In genomic region chr2:43221660-43222471, GRCh38 we compare ENCODE assay signal across 8 cellular contexts. TPM values are rescaled to one million over a fixed set of nuclear protein-coding genes. Genes with fewer than 3 reads are reported as not detected.
DNase-seq lines count a peak whose midpoint lies in the region; FAIRE-seq and TF ChIP-seq lines count a peak whose summit lies in the region.

No MANE protein-coding gene starts in this region.

- H3K4me3 Mint-ChIP-seq in activated CD4-positive, alpha-beta memory T cell treated with anti-CD3 and anti-CD28 coated beads for 36 hours = peak overlapping the region; percentile 88

- peaks cover 45% of the 10 kb centered on the region for H3K36me3 Mint-ChIP-seq in activated CD4-positive, alpha-beta memory T cell treated with anti-CD3 and anti-CD28 coated beads for 36 hours

- no peak for TF ChIP-seq CTCF in lower leg skin (IDR thresholded peaks at IDR 0.05)

- intact Hi-C loops in activated CD4-positive, alpha-beta memory T cell treated with anti-CD3 and anti-CD28 coated beads for 36 hours (cut with micrococcal nuclease) = loop anchor here (2.0 kb wide), 1 partner anchor 163 kb away; no protein-coding TSS in a partner anchor
- intact Hi-C loops in lower leg skin (cut with DNase I; ENCODE audit: low total_unique reads) = loop anchor here (10.0 kb wide), 3 partner anchors 247 to 277 kb away; no protein-coding TSS in a partner anchor

- peak overlapping the region; percentile 95 for H3K27ac Mint-ChIP-seq in activated CD4-positive, alpha-beta memory T cell treated with anti-CD3 and anti-CD28 coated beads for 36 hours

- no peaks in the 10 kb centered on the region for H3K9me3 Mint-ChIP-seq in activated CD4-positive, alpha-beta memory T cell treated with anti-CD3 and anti-CD28 coated beads for 36 hours

- POLR2A ChIA-PET in activated CD4-positive, alpha-beta memory T cell treated with anti-CD3 and anti-CD28 coated beads for 36 hours (lab: Charles Lee) = interaction anchor here (0.6 to 13.4 kb wide), 8 partner anchors 28 to 319 kb away, joined by 3 to 283 read pairs (median 4); no protein-coding TSS in a partner anchor

- WGBS in lower leg skin, 2 donors = 0% methylated on average over 8 of the region's 8 CpGs

- TF ChIP-seq POLR2A in lower leg skin (IDR thresholded peaks at IDR 0.05) = no peak

- CTCF ChIA-PET in activated CD4-positive, alpha-beta memory T cell treated with anti-CD3 and anti-CD28 coated beads for 36 hours (lab: Charles Lee) = interaction anchor here (0.6 to 13.7 kb wide), 13 partner anchors 7 to 354 kb away, joined by 3 to 269 read pairs (median 5); no protein-coding TSS in a partner anchor

- no peaks in the 10 kb centered on the region for H3K27me3 Mint-ChIP-seq in activated CD4-positive, alpha-beta memory T cell treated with anti-CD3 and anti-CD28 coated beads for 36 hours

- peak overlapping the region; percentile 15 for H3K4me3 ChIP-seq in lower leg skin (ENCODE audit: low read depth, poor library complexity, severe bottlenecking)

- no peak for FAIRE-seq in GM19239 (lab: Jason Lieb, UNC)

- peak; percentile 8 for DNase-seq in NCI-H345 (lab: John Stamatoyannopoulos, UW)
- DNase-seq in NCI-H345 treated with DMSO at 0.1 percent for 48 hours (lab: John Stamatoyannopoulos, UW; ENCODE audit: unreplicated experiment) = no peak
- peak; percentile 53 for DNase-seq in NCI-H510A treated with DMSO at 0.1 percent for 48 hours (lab: John Stamatoyannopoulos, UW)
- DNase-seq in activated CD4-positive, alpha-beta memory T cell treated with anti-CD3 and anti-CD28 coated beads for 36 hours = peak; percentile 80
- peak; percentile 44 for DNase-seq in effector CD4-positive, alpha-beta T cell
- peak; percentile 91 to 97 for DNase-seq in lower leg skin (ENCODE audit: low spot score in 2 of 2)
- peak; percentile 48 to 51 for DNase-seq in stimulated activated CD4-positive, alpha-beta T cell treated with anti-CD3 and anti-CD28 coated beads, Interleukin-4, amount 100 ng/mL, for 48 hours (ENCODE audit: low read depth in 2 of 2)
- DNase-seq in GM19239 (ENCODE audit: insufficient read length, low spot score) = no peak

- peaks cover 42% of the 10 kb centered on the region for H3K4me1 Mint-ChIP-seq in activated CD4-positive, alpha-beta memory T cell treated with anti-CD3 and anti-CD28 coated beads for 36 hours (ENCODE audit: low read depth)

RNA-seq across cellular contexts. Expression of gene ZFP36L2, which starts 4.5 kb away (rescaled TPM):
- total RNA-seq in activated CD4-positive, alpha-beta memory T cell treated with anti-CD3 and anti-CD28 coated beads for 36 hours = 10 to 100 TPM; 78.4 to 79.8 TPM
- total RNA-seq in lower leg skin = 100 to 1,000 TPM; 137 to 329 (median 147) TPM

Comparison
In these comparisons a context has a peak if more than half of its experiments do, and no peak if none do; other contexts are left out.
1. DNase-seq: peak in NCI-H345 (single experiment), NCI-H510A treated with DMSO at 0.1 percent for 48 hours (single experiment), activated CD4-positive, alpha-beta memory T cell treated with anti-CD3 and anti-CD28 coated beads for 36 hours (single experiment), effector CD4-positive, alpha-beta T cell (single experiment), lower leg skin (2 of 2) and stimulated activated CD4-positive, alpha-beta T cell treated with anti-CD3 and anti-CD28 coated beads, Interleukin-4, amount 100 ng/mL, for 48 hours (2 of 2); none in NCI-H345 treated with DMSO at 0.1 percent for 48 hours (single experiment) and GM19239 (single experiment).